1 cellular context compared by ENCODE assay signal in the genomic region with DNA sequence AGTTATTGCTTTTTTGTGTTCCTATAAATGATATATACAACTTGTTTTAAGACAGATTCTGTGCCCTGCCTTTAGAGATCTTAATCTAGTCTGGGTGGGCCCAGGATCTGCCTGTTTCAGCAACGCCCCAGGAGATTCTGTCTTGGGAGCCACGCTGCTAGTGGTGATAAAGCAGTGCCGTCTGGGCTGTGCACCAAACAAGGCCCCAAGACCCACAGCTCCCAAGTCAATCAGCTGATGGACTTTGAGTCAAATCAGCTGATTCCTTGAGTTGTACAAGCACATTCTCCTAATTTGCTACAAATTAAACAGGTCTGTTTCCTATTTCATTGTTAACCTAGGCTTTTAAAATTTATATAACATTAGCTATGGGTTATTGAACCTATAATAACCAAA.
TF ChIP-seq lines count a peak whose summit lies in the region.

No MANE protein-coding gene starts in this region.

TF ChIP-seq in HepG2, 621 proteins besides CTCF, POLR2A, EP300 and RAD21:
- TF ChIP-seq, protein P1, sequence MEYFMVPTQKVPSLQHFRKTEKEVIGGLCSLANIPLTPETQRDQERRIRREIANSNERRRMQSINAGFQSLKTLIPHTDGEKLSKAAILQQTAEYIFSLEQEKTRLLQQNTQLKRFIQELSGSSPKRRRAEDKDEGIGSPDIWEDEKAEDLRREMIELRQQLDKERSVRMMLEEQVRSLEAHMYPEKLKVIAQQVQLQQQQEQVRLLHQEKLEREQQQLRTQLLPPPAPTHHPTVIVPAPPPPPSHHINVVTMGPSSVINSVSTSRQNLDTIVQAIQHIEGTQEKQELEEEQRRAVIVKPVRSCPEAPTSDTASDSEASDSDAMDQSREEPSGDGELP (IDR thresholded peaks at IDR 0.05; ENCODE audit: borderline replicate concordance, low read depth): peak; percentile 84
- TF ChIP-seq MBD4 (IDR thresholded peaks at IDR 0.05; ENCODE audit: borderline replicate concordance, low read length) (no peak), ZNF605 (CRISPR knock-in tag; IDR thresholded peaks at IDR 0.05) (no peak), ZNF34 (CRISPR knock-in tag; IDR thresholded peaks at IDR 0.05; ENCODE audit: borderline replicate concordance) (no peak), PHF8 (CRISPR knock-in tag; IDR thresholded peaks at IDR 0.05) (no peak), ZNF256 (CRISPR knock-in tag; conservative IDR thresholded peaks at IDR 0.05) (no peak), ZNF589 (CRISPR knock-in tag; conservative IDR thresholded peaks at IDR 0.05) (no peak), MEIS1 (CRISPR knock-in tag; IDR thresholded peaks at IDR 0.05; ENCODE audit: borderline replicate concordance) (no peak), NR3C1 (CRISPR knock-in tag; IDR thresholded peaks at IDR 0.05) (no peak), SRSF9 (IDR thresholded peaks at IDR 0.05; ENCODE audit: borderline replicate concordance, insufficient read depth, low read depth, low read length, poor library complexity, severe bottlenecking) (no peak), HNF4A (CRISPR knock-in tag; IDR thresholded peaks at IDR 0.05) (0 out of 2 replicates have a peak, but pooled peaks have one; percentile 36)
- TF ChIP-seq, protein P2, sequence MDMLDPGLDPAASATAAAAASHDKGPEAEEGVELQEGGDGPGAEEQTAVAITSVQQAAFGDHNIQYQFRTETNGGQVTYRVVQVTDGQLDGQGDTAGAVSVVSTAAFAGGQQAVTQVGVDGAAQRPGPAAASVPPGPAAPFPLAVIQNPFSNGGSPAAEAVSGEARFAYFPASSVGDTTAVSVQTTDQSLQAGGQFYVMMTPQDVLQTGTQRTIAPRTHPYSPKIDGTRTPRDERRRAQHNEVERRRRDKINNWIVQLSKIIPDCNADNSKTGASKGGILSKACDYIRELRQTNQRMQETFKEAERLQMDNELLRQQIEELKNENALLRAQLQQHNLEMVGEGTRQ (IDR thresholded peaks at IDR 0.05; ENCODE audit: low read depth, low read length): no peak
- TF ChIP-seq, protein P2 (CRISPR knock-in tag; IDR thresholded peaks at IDR 0.05; ENCODE audit: borderline replicate concordance): no peak
- TF ChIP-seq, protein P3, sequence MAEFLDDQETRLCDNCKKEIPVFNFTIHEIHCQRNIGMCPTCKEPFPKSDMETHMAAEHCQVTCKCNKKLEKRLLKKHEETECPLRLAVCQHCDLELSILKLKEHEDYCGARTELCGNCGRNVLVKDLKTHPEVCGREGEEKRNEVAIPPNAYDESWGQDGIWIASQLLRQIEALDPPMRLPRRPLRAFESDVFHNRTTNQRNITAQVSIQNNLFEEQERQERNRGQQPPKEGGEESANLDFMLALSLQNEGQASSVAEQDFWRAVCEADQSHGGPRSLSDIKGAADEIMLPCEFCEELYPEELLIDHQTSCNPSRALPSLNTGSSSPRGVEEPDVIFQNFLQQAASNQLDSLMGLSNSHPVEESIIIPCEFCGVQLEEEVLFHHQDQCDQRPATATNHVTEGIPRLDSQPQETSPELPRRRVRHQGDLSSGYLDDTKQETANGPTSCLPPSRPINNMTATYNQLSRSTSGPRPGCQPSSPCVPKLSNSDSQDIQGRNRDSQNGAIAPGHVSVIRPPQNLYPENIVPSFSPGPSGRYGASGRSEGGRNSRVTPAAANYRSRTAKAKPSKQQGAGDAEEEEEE (CRISPR knock-in tag; IDR thresholded peaks at IDR 0.05; ENCODE audit: borderline replicate concordance): no peak
- TF ChIP-seq, protein P4, sequence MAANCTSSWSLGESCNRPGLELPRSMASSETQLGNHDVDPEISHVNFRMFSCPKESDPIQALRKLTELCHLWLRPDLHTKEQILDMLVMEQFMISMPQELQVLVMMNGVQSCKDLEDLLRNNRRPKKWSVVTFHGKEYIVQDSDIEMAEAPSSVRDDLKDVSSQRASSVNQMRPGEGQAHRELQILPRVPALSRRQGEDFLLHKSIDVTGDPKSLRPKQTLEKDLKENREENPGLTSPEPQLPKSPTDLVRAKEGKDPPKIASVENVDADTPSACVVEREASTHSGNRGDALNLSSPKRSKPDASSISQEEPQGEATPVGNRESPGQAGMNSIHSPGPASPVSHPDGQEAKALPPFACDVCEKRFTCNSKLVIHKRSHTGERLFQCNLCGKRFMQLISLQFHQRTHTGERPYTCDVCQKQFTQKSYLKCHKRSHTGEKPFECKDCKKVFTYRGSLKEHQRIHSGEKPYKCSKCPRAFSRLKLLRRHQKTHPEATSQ (CRISPR knock-in tag; IDR thresholded peaks at IDR 0.05; ENCODE audit: borderline replicate concordance): no peak
